8 cellular contexts compared by ENCODE assay signal in the genomic region with DNA sequence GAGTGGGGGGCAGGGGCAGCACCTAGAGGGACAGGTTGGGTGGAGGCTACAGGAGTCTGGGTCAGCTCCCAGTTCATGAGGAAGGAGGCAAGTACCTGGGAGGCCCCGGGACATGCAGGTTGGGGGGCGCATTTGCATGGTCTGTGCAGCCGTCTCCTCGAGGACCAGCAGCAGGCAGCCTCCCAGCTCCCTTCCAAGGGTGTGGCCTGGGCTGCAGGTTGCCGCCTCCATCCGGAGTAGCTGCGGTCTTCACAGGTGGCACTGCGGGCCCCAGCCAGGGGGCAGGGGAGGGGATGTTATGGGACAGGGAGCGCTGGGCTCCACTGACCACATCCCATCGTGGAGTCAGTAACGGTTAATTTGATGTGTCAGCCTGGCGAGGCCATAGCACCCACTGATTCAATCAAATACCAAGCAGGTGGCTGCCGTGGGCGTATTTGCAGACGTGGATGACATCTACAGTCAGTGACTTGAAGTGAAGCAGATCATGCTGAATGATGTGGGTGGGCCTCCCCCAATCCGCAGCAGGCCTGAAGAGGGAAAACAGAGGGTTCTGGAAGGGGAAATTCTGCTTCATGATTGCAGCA.
DNase-seq lines count a peak whose midpoint lies in the region; ATAC-seq lines count a peak whose summit lies in the region.

No MANE protein-coding gene starts in this region.

- H3K4me1 Mint-ChIP-seq in CD8-positive, alpha-beta memory T cell = peaks cover 16 to 31% (median 22%) of the 10 kb centered on the region in 3 donors

- H3K27ac Mint-ChIP-seq in CD8-positive, alpha-beta memory T cell = peak overlapping the region in 7 of 8 donors; percentile 48 to 87 (median 61)

- peak; percentile 86 for ATAC-seq in HG02870 (IDR thresholded peaks at IDR 0.05; ENCODE audit: unreplicated experiment)
- no peak for ATAC-seq in HG03135 (IDR thresholded peaks at IDR 0.05; ENCODE audit: unreplicated experiment)

- POLR2A ChIA-PET in CD8-positive, alpha-beta memory T cell (lab: Charles Lee) = no interaction called here

- DNase-seq in CD8-positive, alpha-beta memory T cell = peak in 3 of 5 donors; percentile 16 to 38 (median 26)
- DNase-seq in activated CD8-positive, alpha-beta memory T cell treated with anti-CD3 and anti-CD28 coated beads for 48 hours (ENCODE audit: low read depth in 2 of 3, low spot score in 2 of 3) = peak; percentile 49 to 73 (median 54)
- peak in 7 of 10 donors; percentile 45 to 94 (median 74) for DNase-seq in posterior cingulate gyrus
- DNase-seq in GM19238 (ENCODE audit: insufficient read length, low spot score) = no peak
- no peak for DNase-seq in OCI-M2 (lab: John Stamatoyannopoulos, UW; ENCODE audit: unreplicated experiment)
- no peak for DNase-seq in mucosa of gallbladder (ENCODE audit: low spot score)

- H3K4me3 ChIP-seq in CD8-positive, alpha-beta memory T cell (ENCODE audit: low read length) = no peak overlapping the region

- H3K4me1 ChIP-seq in CD8-positive, alpha-beta memory T cell (ENCODE audit: insufficient read depth, low read length) = peaks cover 7% of the 10 kb centered on the region

- H3K27me3 Mint-ChIP-seq in CD8-positive, alpha-beta memory T cell = peaks cover 0 to 2% of the 10 kb centered on the region in 2 donors

- peaks cover 0 to 2% (median 0%) of the 10 kb centered on the region in 3 donors for H3K36me3 Mint-ChIP-seq in CD8-positive, alpha-beta memory T cell

- no peaks in the 10 kb centered on the region for H3K9me3 Mint-ChIP-seq in CD8-positive, alpha-beta memory T cell

- H3K36me3 ChIP-seq in CD8-positive, alpha-beta memory T cell (ENCODE audit: insufficient read depth, low read length) = no peaks in the 10 kb centered on the region

- CTCF ChIA-PET in CD8-positive, alpha-beta memory T cell (lab: Charles Lee) = interaction anchor here (0.7 to 1.7 kb wide), 4 partner anchors 12 to 35 kb away, joined by 3 to 5 read pairs (median 3); no protein-coding TSS in a partner anchor

- no peaks in the 10 kb centered on the region for H3K9me3 ChIP-seq in CD8-positive, alpha-beta memory T cell (ENCODE audit: low read length)

- no peaks in the 10 kb centered on the region for H3K27me3 ChIP-seq in CD8-positive, alpha-beta memory T cell (ENCODE audit: insufficient read depth, low read length, poor library complexity, severe bottlenecking)

- H3K27ac ChIP-seq in CD8-positive, alpha-beta memory T cell (ENCODE audit: low read depth, low read length) = no peak overlapping the region

- peak overlapping the region in 6 of 7 donors; percentile 32 to 69 (median 51) for H3K4me3 Mint-ChIP-seq in CD8-positive, alpha-beta memory T cell

- intact Hi-C loops in posterior cingulate gyrus (cut with DNase I) = no loop called here

Comparison
In these comparisons a context has a peak if more than half of its experiments do, and no peak if none do; other contexts are left out.
1. DNase-seq: peak in CD8-positive, alpha-beta memory T cell (3 of 5), activated CD8-positive, alpha-beta memory T cell treated with anti-CD3 and anti-CD28 coated beads for 48 hours (3 of 3) and posterior cingulate gyrus (7 of 10); none in GM19238 (single experiment), OCI-M2 (single experiment) and mucosa of gallbladder (single experiment).